In genomic region chr14:42523656-42524055, GRCh38 we compare ENCODE assay signal across 13 cellular contexts.
A peak's percentile ranks its signal among the peaks of the same experiment; 100 is the strongest.
DNase-seq lines count a peak whose midpoint lies in the region; ATAC-seq and TF ChIP-seq lines count a peak whose summit lies in the region.
"Had no signal": no experiment of that assay in that cellular context is flagged by ENCODE, and none has a peak within 500 bp of the region (broad histone marks: within the 10 kb centered on the region; RNA-seq: fewer than 3 reads in every experiment).

No MANE protein-coding gene starts in this region.

- intact Hi-C loops in esophagus squamous epithelium (cut with DNase I) (no loop called here), mucosa of descending colon (cut with DNase I, micrococcal nuclease) (no loop called here), uterus (cut with DNase I; ENCODE audit: low total_unique reads) (no loop called here)

- peak; percentile 10 for DNase-seq in UCSD-AML1 (lab: John Stamatoyannopoulos, UW; ENCODE audit: unreplicated experiment)
- no peak for DNase-seq in DMS153 treated with DMSO at 0.1 percent for 48 hours (lab: John Stamatoyannopoulos, UW; ENCODE audit: unreplicated experiment)
- no peak for DNase-seq in esophagus squamous epithelium (lab: John Stamatoyannopoulos, UW)
- DNase-seq in mucosa of descending colon = no peak
- DNase-seq in uterus = no peak
- DNase-seq: COR-L47, heart right ventricle, naive B cell, testis had no signal

- no peaks in the 10 kb centered on the region for H3K9me3 ChIP-seq in esophagus squamous epithelium
- H3K9me3 ChIP-seq in mucosa of descending colon = peaks cover 3% of the 10 kb centered on the region
- no peaks in the 10 kb centered on the region for H3K9me3 ChIP-seq in uterus
- H3K9me3 ChIP-seq: testis had no signal

- TF ChIP-seq POLR2A in esophagus squamous epithelium (IDR thresholded peaks at IDR 0.05) (no peak), uterus (IDR thresholded peaks at IDR 0.05) (no peak)

- no peaks in the 10 kb centered on the region for H3K4me1 ChIP-seq in esophagus squamous epithelium
- H3K4me1 ChIP-seq in mucosa of descending colon (ENCODE audit: low read depth) = no peaks in the 10 kb centered on the region
- no peaks in the 10 kb centered on the region for H3K4me1 ChIP-seq in uterus
- H3K4me1 ChIP-seq: heart right ventricle, testis had no signal

- H3K27me3 ChIP-seq in esophagus squamous epithelium (no peaks in the 10 kb centered on the region), uterus (no peaks in the 10 kb centered on the region)
- H3K27me3 ChIP-seq: heart right ventricle, testis had no signal

- H3K27ac ChIP-seq in esophagus squamous epithelium = no peak overlapping the region
- no peak overlapping the region for H3K27ac ChIP-seq in uterus
- H3K27ac ChIP-seq: heart right ventricle, testis had no signal

- ATAC-seq in GM18520 (IDR thresholded peaks at IDR 0.05; ENCODE audit: unreplicated experiment) (peak; percentile 92), GM21786 (IDR thresholded peaks at IDR 0.05; ENCODE audit: unreplicated experiment) (peak; percentile 81), HG03442 (IDR thresholded peaks at IDR 0.05; ENCODE audit: unreplicated experiment) (peak; percentile 99), mucosa of descending colon (no peak)
- ATAC-seq: heart right ventricle, Right ventricle myocardium inferior had no signal

- H3K4me3 ChIP-seq in esophagus squamous epithelium (no peak overlapping the region), mucosa of descending colon (no peak overlapping the region), uterus (no peak overlapping the region)
- H3K4me3 ChIP-seq: heart right ventricle, testis had no signal

- TF ChIP-seq CTCF in esophagus squamous epithelium (IDR thresholded peaks at IDR 0.05) (no peak), mucosa of descending colon (IDR thresholded peaks at IDR 0.05) (no peak), uterus (IDR thresholded peaks at IDR 0.05) (no peak)

- H3K36me3 ChIP-seq in esophagus squamous epithelium (no peaks in the 10 kb centered on the region), mucosa of descending colon (ENCODE audit: low read depth) (no peaks in the 10 kb centered on the region), uterus (no peaks in the 10 kb centered on the region)
- H3K36me3 ChIP-seq: heart right ventricle had no signal

- 20 to 34% methylated on average over 2 of the region's 2 CpGs for WGBS in esophagus squamous epithelium, 2 donors
